ENCODE assay signal across 1 cellular context in genomic region chr6:31016659-31017299, GRCh38.
TF ChIP-seq lines count a peak whose summit lies in the region.

No MANE protein-coding gene starts in this region.

TF ChIP-seq in HepG2, 621 proteins besides CTCF, POLR2A, EP300 and RAD21 (continued from another document):
- TF ChIP-seq ZBTB49 (CRISPR knock-in tag; IDR thresholded peaks at IDR 0.05; ENCODE audit: borderline replicate concordance) (no peak), RCOR2 (CRISPR knock-in tag; IDR thresholded peaks at IDR 0.05) (no peak), THYN1 (CRISPR knock-in tag; IDR thresholded peaks at IDR 0.05; ENCODE audit: borderline replicate concordance, low read depth) (no peak), REPIN1 (CRISPR knock-in tag; IDR thresholded peaks at IDR 0.05; ENCODE audit: borderline replicate concordance, low read depth) (no peak), SUZ12 (IDR thresholded peaks at IDR 0.05; ENCODE audit: low read depth, low read length) (no peak), ZNF687 (CRISPR knock-in tag; IDR thresholded peaks at IDR 0.05) (0 out of 2 replicates have a peak, but pooled peaks have one; percentile 19), GABPB1 (CRISPR knock-in tag; IDR thresholded peaks at IDR 0.05) (peak; percentile 18; the same call in 1 of the 2 replicates)
